ENCODE assay signal across 1 cellular context in genomic region chr1:89199515-89199914, GRCh38.
TF ChIP-seq lines count a peak whose summit lies in the region.

No MANE protein-coding gene starts in this region.

TF ChIP-seq in SK-N-SH treated with all-trans-retinoic acid at 6 μM for 48 hours, 23 proteins besides CTCF, POLR2A, EP300 and RAD21 (continued from another document):
- no peak for TF ChIP-seq CREB5 (CRISPR knock-in tag; IDR thresholded peaks at IDR 0.05; ENCODE audit: low read depth)
- no peak for TF ChIP-seq BACH2 (CRISPR knock-in tag; IDR thresholded peaks at IDR 0.05; ENCODE audit: borderline replicate concordance)
- no peak for TF ChIP-seq ZNF70 (CRISPR knock-in tag; IDR thresholded peaks at IDR 0.05)
- no peak for TF ChIP-seq CSDC2 (CRISPR knock-in tag; IDR thresholded peaks at IDR 0.05)
- no peak for TF ChIP-seq PATZ1 (CRISPR knock-in tag; IDR thresholded peaks at IDR 0.05; ENCODE audit: borderline replicate concordance)
- no peak for TF ChIP-seq PPARA (CRISPR knock-in tag; IDR thresholded peaks at IDR 0.05; ENCODE audit: borderline replicate concordance)
- TF ChIP-seq ZNF8 (CRISPR knock-in tag; IDR thresholded peaks at IDR 0.05): no peak
- TF ChIP-seq POU6F1 (CRISPR knock-in tag; IDR thresholded peaks at IDR 0.05; ENCODE audit: borderline replicate concordance, low read depth): no peak
- TF ChIP-seq TCF4 (CRISPR knock-in tag; IDR thresholded peaks at IDR 0.05; ENCODE audit: borderline replicate concordance): no peak
- no peak for TF ChIP-seq ZFP3 (CRISPR knock-in tag; IDR thresholded peaks at IDR 0.05)
- no peak for TF ChIP-seq ARNTL (CRISPR knock-in tag; IDR thresholded peaks at IDR 0.05; ENCODE audit: borderline replicate concordance, low read depth)
- TF ChIP-seq GLIS3 (CRISPR knock-in tag; IDR thresholded peaks at IDR 0.05): no peak
- no peak for TF ChIP-seq ESRRG (CRISPR knock-in tag; IDR thresholded peaks at IDR 0.05)
- no peak for TF ChIP-seq ZC3H10 (CRISPR knock-in tag; IDR thresholded peaks at IDR 0.05)
- no peak for TF ChIP-seq ZNF565 (CRISPR knock-in tag; conservative IDR thresholded peaks at IDR 0.05; ENCODE audit: low read depth)
- TF ChIP-seq RARB (CRISPR knock-in tag; IDR thresholded peaks at IDR 0.05): no peak
- TF ChIP-seq TOX (CRISPR knock-in tag; IDR thresholded peaks at IDR 0.05; ENCODE audit: borderline replicate concordance): no peak
